ENCODE assay signal across 8 cellular contexts in genomic region chr20:50346372-50347347, GRCh38.
A peak's percentile ranks its signal among the peaks of the same experiment; 100 is the strongest.
DNase-seq lines count a peak whose midpoint lies in the region; ATAC-seq, FAIRE-seq and TF ChIP-seq lines count a peak whose summit lies in the region.

No MANE protein-coding gene starts in this region.

- peak; percentile 70 for FAIRE-seq in HTR-8/SVneo (lab: Jason Lieb, UNC)
- FAIRE-seq in pancreas (lab: Jason Lieb, UNC), result no peak

- no peaks in the 10 kb centered on the region for H3K36me3 ChIP-seq in pancreas

- H3K27me3 Mint-ChIP-seq in T-helper 17 cell, result peaks cover 9% of the 10 kb centered on the region

- H3K27me3 ChIP-seq in pancreas, result no peaks in the 10 kb centered on the region

- CTCF ChIA-PET in AG04449 (lab: Yijun Ruan, JAX), result interaction anchor here (1.1 to 1.6 kb wide), 2 partner anchors 9 to 103 kb away, joined by 3 to 5 read pairs; no protein-coding TSS in a partner anchor

- H3K4me3 ChIP-seq in AG04449 (ENCODE audit: low read depth, low read length) (no peak overlapping the region), pancreas (no peak overlapping the region)

- H3K4me3 Mint-ChIP-seq in T-helper 17 cell, result peak overlapping the region; percentile 41

- H3K27ac Mint-ChIP-seq in T-helper 17 cell, result peak overlapping the region; percentile 72

- H3K4me1 ChIP-seq in pancreas, result peaks cover 0 to 7% (median 0%) of the 10 kb centered on the region in 3 donors

- H3K4me1 Mint-ChIP-seq in T-helper 17 cell, result peaks cover 9% of the 10 kb centered on the region

- intact Hi-C loops in pancreas (cut with DNase I), result no loop called here

- H3K9me3 ChIP-seq in T-helper 17 cell (ENCODE audit: control insufficient read depth, low read length, poor library complexity, severe bottlenecking) (no peaks in the 10 kb centered on the region), pancreas (no peaks in the 10 kb centered on the region)

- 59 to 60% methylated on average over 26 of the region's 26 CpGs for WGBS in pancreas, 2 donors

- TF ChIP-seq CTCF in AG04449 (IDR thresholded peaks at IDR 0.05; ENCODE audit: insufficient read depth, low read length, missing control alignments), result no peak
- TF ChIP-seq CTCF in pancreas (IDR thresholded peaks at IDR 0.05), result no peak

- no peak for ATAC-seq in T-helper 17 cell
- ATAC-seq in pancreas, result peak in 3 of 4 donors; percentile 47 to 55 (median 52)
- no peak for ATAC-seq in GM18870 (IDR thresholded peaks at IDR 0.05; ENCODE audit: unreplicated experiment)

- POLR2A ChIA-PET in AG04449 (lab: Yijun Ruan, JAX), result interaction anchor here (0.8 to 0.9 kb wide), 2 partner anchors 13 to 156 kb away, joined by 3 to 4 read pairs; partner anchors contain the start of gene CEBPB

- H3K36me3 Mint-ChIP-seq in T-helper 17 cell (ENCODE audit: low read depth), result no peaks in the 10 kb centered on the region

- H3K27ac ChIP-seq in pancreas, result peak overlapping the region in 3 of 4 donors; percentile 23 to 63 (median 50)

- DNase-seq in AG04449 (ENCODE audit: low read depth, low spot score) (peak; percentile 74), HTR-8/SVneo (ENCODE audit: insufficient read length, low spot score) (peak; percentile 85), T-helper 17 cell (no peak), fibroblast of the conjunctiva (ENCODE audit: low read depth) (peak; percentile 78), pancreas (peak in 4 of 6 donors; percentile 53 to 65 (median 62)), NCI-H524 treated with DMSO at 0.1 percent for 48 hours (lab: John Stamatoyannopoulos, UW) (no peak)
- no peak for DNase-seq in activated CD4-positive, alpha-beta T cell treated with anti-CD3 and anti-CD28 coated beads for 4 hours

Comparison
In these comparisons a context has a peak if more than half of its experiments do, and no peak if none do; other contexts are left out.
1. DNase-seq: peak in AG04449 (single experiment), HTR-8/SVneo (single experiment), fibroblast of the conjunctiva (single experiment) and pancreas (4 of 6); none in T-helper 17 cell (0 of 3), NCI-H524 treated with DMSO at 0.1 percent for 48 hours (single experiment) and activated CD4-positive, alpha-beta T cell treated with anti-CD3 and anti-CD28 coated beads for 4 hours (0 of 2).
2. ATAC-seq: peak in pancreas (3 of 4); none in T-helper 17 cell (single experiment) and GM18870 (single experiment).